ENCODE assay signal across 8 cellular contexts in the genomic region with DNA sequence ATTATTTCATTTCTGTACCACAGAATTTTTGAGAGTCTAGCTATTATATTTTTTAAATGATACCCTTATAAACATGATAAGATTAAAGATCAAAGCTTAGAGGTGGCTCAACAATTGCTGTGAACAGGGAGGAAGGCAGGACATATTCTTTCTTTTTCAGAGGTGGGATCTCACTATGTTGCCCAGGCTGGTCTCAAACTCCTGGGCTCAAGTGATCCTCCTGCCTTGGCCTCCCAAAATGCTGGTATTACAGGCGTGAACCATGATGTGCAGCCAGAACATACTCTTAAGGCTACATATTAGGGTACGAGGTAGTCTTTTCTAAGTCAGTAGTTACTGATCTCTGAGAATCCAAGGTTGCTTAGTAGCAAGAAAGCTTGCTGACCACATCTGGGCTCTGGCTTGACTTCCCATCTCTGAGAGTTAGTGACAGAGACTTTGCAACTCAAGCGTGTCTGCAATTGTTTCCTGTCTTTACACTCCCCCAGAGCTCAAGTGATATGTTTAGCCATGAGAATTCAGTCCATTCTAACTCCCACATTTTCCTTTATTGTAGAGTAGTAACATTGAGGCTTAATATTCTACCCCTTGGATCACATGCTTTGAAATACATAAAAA. TPM values are rescaled to one million over a fixed set of nuclear protein-coding genes. Genes with fewer than 3 reads are reported as not detected.
DNase-seq lines count a peak whose midpoint lies in the region; ATAC-seq, FAIRE-seq and TF ChIP-seq lines count a peak whose summit lies in the region.
"Had no signal": no experiment of that assay in that cellular context is flagged by ENCODE, and none has a peak within 500 bp of the region (broad histone marks: within the 10 kb centered on the region; RNA-seq: fewer than 3 reads in every experiment).

No MANE protein-coding gene starts in this region.

- no peaks in the 10 kb centered on the region for H3K27me3 ChIP-seq in transverse colon

- FAIRE-seq in frontal cortex (lab: Jason Lieb, UNC) = no peak
- FAIRE-seq: G401.6 had no signal

- WGBS in transverse colon (ENCODE audit: low coverage in 1 of 2), 2 donors = 84% methylated on average over 3 of the region's 3 CpGs; no CpG with 5 or more reads in 1 of the 2 donors

- H3K9me3 ChIP-seq in transverse colon = no peaks in the 10 kb centered on the region

- TF ChIP-seq CTCF in transverse colon (IDR thresholded peaks at IDR 0.05) = no peak

- H3K36me3 ChIP-seq in transverse colon = peaks cover 0 to 41% (median 9%) of the 10 kb centered on the region in 4 donors

- ATAC-seq in GM18909 (IDR thresholded peaks at IDR 0.05; ENCODE audit: poor library complexity, unreplicated experiment) (peak; percentile 88), HG02678 (IDR thresholded peaks at IDR 0.05; ENCODE audit: unreplicated experiment) (peak; percentile 66)

- H3K4me1 ChIP-seq in transverse colon = peaks cover 0 to 13% (median 6%) of the 10 kb centered on the region in 4 donors

- no peak overlapping the region for H3K27ac ChIP-seq in transverse colon

- TF ChIP-seq EP300 in transverse colon (IDR thresholded peaks at IDR 0.05; ENCODE audit: low read depth) = no peak

- no peak overlapping the region for H3K4me3 ChIP-seq in transverse colon

- intact Hi-C loops in transverse colon (cut with DNase I; ENCODE audit: low total_unique reads) = no loop called here

- peak; percentile 52 for DNase-seq in NAMALWA (ENCODE audit: low spot score)
- peak; percentile 81 for DNase-seq in renal cortical epithelial cell (ENCODE audit: low read depth)
- no peak for DNase-seq in NCI-H82 (lab: John Stamatoyannopoulos, UW)
- DNase-seq in frontal cortex (ENCODE audit: low spot score in 2 of 2) = no peak
- no peak for DNase-seq in transverse colon

- no peak for TF ChIP-seq POLR2A in transverse colon (IDR thresholded peaks at IDR 0.05)

- in situ Hi-C loops in transverse colon (cut with MboI; ENCODE audit: low pct_ligation_motif_present in 1 of 4, low pct_unique_long_range_greater_than_20kb in 1 of 4, low sequenced_read_pairs in 3 of 4) = no loop called here

RNA-seq across cellular contexts. Expression of gene RAB5B, which starts 8.6 kb away (rescaled TPM):
- total RNA-seq in renal cortical epithelial cell = 92.9 and 119 TPM in 2 replicates
- total RNA-seq in frontal cortex = 33.0 TPM
- total RNA-seq in transverse colon = 10 to 100 TPM; 66.3 to 97.5 (median 88.4) TPM

RNA-seq across cellular contexts. Expression of gene SUOX, which starts 14.6 kb away (rescaled TPM):
- total RNA-seq in renal cortical epithelial cell = 9.6 and 17.2 TPM in 2 replicates
- total RNA-seq in frontal cortex = 8.2 TPM
- total RNA-seq in transverse colon = 10 to 100 TPM; 30.1 to 45.3 (median 33.9) TPM

RNA-seq across cellular contexts. Expression of gene CDK2, which starts 15.8 kb away (rescaled TPM):
- total RNA-seq in renal cortical epithelial cell (12.9 and 29.0 TPM in 2 replicates), frontal cortex (5.3 TPM), transverse colon (10 to 100 TPM in 3 of 4 donors, 1 to 10 TPM in 1; 6.7 to 22.3 (median 11.1) TPM)

RNA-seq across cellular contexts. Expression of gene PMEL, which starts 16.6 kb away (rescaled TPM):
- total RNA-seq in renal cortical epithelial cell (1.6 and 1.9 TPM in 2 replicates), frontal cortex (not detected), transverse colon (1 to 10 TPM in 3 of 4 donors, not detected in 1; 2.4 to 7.0 (median 4.9) TPM)

RNA-seq across cellular contexts. Expression of gene IKZF4, which starts 38.4 kb away (rescaled TPM):
- 1.9 and 3.7 TPM in 2 replicates for total RNA-seq in renal cortical epithelial cell
- 1.6 TPM for total RNA-seq in frontal cortex
- total RNA-seq in transverse colon = 1 to 10 TPM; 1.9 to 6.2 (median 3.9) TPM

Comparison
In these comparisons a context has a peak if more than half of its experiments do, and no peak if none do; other contexts are left out.
1. DNase-seq: peak in NAMALWA (single experiment) and renal cortical epithelial cell (single experiment); none in NCI-H82 (single experiment), frontal cortex (0 of 2) and transverse colon (single experiment).